Comparison of ENCODE assay signal across 25 cellular contexts in genomic region chr21:46301759-46302158, GRCh38. TPM values are rescaled to one million over a fixed set of nuclear protein-coding genes. Genes with fewer than 3 reads are reported as not detected.
DNase-seq lines count a peak whose midpoint lies in the region; ATAC-seq, FAIRE-seq and TF ChIP-seq lines count a peak whose summit lies in the region.
"Had no signal": no experiment of that assay in that cellular context is flagged by ENCODE, and none has a peak within 500 bp of the region (broad histone marks: within the 10 kb centered on the region; RNA-seq: fewer than 3 reads in every experiment).

No MANE protein-coding gene starts in this region.

- peaks cover 5 to 27% (median 12%) of the 10 kb centered on the region in 3 donors for H3K27me3 Mint-ChIP-seq in CD14-positive monocyte (ENCODE audit: low read depth in 3 of 3)
- H3K27me3 Mint-ChIP-seq: CD4-positive, alpha-beta memory T cell; CD4-positive, CD25-positive, alpha-beta regulatory T cell had no signal

- CTCF ChIA-PET in HEK293 (lab: Yijun Ruan, JAX): no interaction called here

- H3K36me3 Mint-ChIP-seq in CD14-positive monocyte: peaks cover 29 to 66% of the 10 kb centered on the region in 2 donors

- no peaks in the 10 kb centered on the region for H3K9me3 ChIP-seq in HEK293 (ENCODE audit: control insufficient read depth, insufficient read depth, low read depth, low read length)
- no peaks in the 10 kb centered on the region for H3K9me3 ChIP-seq in aorta (ENCODE audit: control insufficient read depth, low read length)
- H3K9me3 ChIP-seq: A549; BLaER1 treated with 17β-estradiol and CSF1 and Interleukin-3, amounts not matched to agents 10 nM and 100 nM had no signal

- H3K27ac ChIP-seq in HEK293 (ENCODE audit: extremely low read depth, low read depth, low read length): no peak overlapping the region
- no peak overlapping the region for H3K27ac ChIP-seq in aorta (ENCODE audit: low read depth in 1 of 2, low read length in 2 of 2)
- H3K27ac ChIP-seq: 22Rv1; A549; BLaER1 treated with 17β-estradiol and CSF1 and Interleukin-3, amounts not matched to agents 10 nM and 100 nM; C4-2B had no signal

- intact Hi-C loops in CD14-positive monocyte (cut with micrococcal nuclease) (no loop called here), aorta (cut with DNase I) (no loop called here)

- H3K4me1 ChIP-seq in HEK293 (ENCODE audit: control insufficient read depth, insufficient read depth, low read length) (no peaks in the 10 kb centered on the region), aorta (ENCODE audit: control insufficient read depth in 1 of 2, insufficient read depth in 2 of 2, low read length in 2 of 2) (no peaks in the 10 kb centered on the region)
- H3K4me1 ChIP-seq: A549 had no signal

- H3K4me3 ChIP-seq in HEK293 (ENCODE audit: low read depth, low read length) (no peak overlapping the region), aorta (ENCODE audit: low read length in 2 of 2) (no peak overlapping the region)
- H3K4me3 ChIP-seq: A549; BLaER1 treated with 17β-estradiol and CSF1 and Interleukin-3, amounts not matched to agents 10 nM and 100 nM had no signal

- H3K36me3 ChIP-seq in HEK293 (ENCODE audit: control insufficient read depth in 2 of 2, insufficient read depth in 1 of 2, low read length in 2 of 2) (peaks cover 43 to 62% of the 10 kb centered on the region in 2 experiments), aorta (ENCODE audit: control insufficient read depth in 1 of 2, insufficient read depth in 2 of 2, low read length in 1 of 2) (no peaks in the 10 kb centered on the region)

- 94 to 95% methylated on average over 11 to 14 of the region's 14 CpGs for WGBS in aorta, 2 donors

- H3K27ac Mint-ChIP-seq in CD14-positive monocyte: no peak overlapping the region
- H3K27ac Mint-ChIP-seq: B cell; CD8-positive, alpha-beta memory T cell had no signal

- H3K27me3 ChIP-seq in aorta (ENCODE audit: control insufficient read depth in 1 of 2, insufficient read depth in 2 of 2, low read length in 1 of 2): no peaks in the 10 kb centered on the region

- TF ChIP-seq CTCF in CD14-positive monocyte (IDR thresholded peaks at IDR 0.05) (no peak), HEK293 (tag by site-specific recombination; IDR thresholded peaks at IDR 0.05) (no peak)

- no peak overlapping the region for H3K4me3 Mint-ChIP-seq in CD14-positive monocyte
- H3K4me3 Mint-ChIP-seq: B cell; CD4-positive, CD25-positive, alpha-beta regulatory T cell; CD8-positive, alpha-beta memory T cell had no signal

- H3K9me3 Mint-ChIP-seq in CD14-positive monocyte: peaks cover 0 to 11% (median 4%) of the 10 kb centered on the region in 7 donors
- H3K9me3 Mint-ChIP-seq: CD4-positive, alpha-beta memory T cell; CD4-positive, CD25-positive, alpha-beta regulatory T cell; CD8-positive, alpha-beta memory T cell had no signal

- ATAC-seq in esophagus mucosa: peak; percentile 16
- ATAC-seq in aorta (ENCODE audit: low FRiP score): peak; percentile 31
- ATAC-seq: A549 had no signal

- peaks cover 4% of the 10 kb centered on the region for H3K4me1 Mint-ChIP-seq in CD14-positive monocyte

- FAIRE-seq in HTR-8/SVneo (lab: Jason Lieb, UNC): no peak
- FAIRE-seq: A549, G401.6, GM12891, GM19239 had no signal

- POLR2A ChIA-PET in HEK293 (lab: Yijun Ruan, JAX): interaction anchor here (1.2 kb wide), 2 partner anchors 15 to 21 kb away, joined by 3 to 5 read pairs; no protein-coding TSS in a partner anchor

- DNase-seq in CD14-positive monocyte (ENCODE audit: low spot score) (peak; percentile 36), aorta (no peak), DMS79 (lab: John Stamatoyannopoulos, UW) (no peak), NCI-H2196 treated with DMSO at 0.1 percent for 48 hours (lab: John Stamatoyannopoulos, UW; ENCODE audit: unreplicated experiment) (no peak), HTR-8/SVneo (ENCODE audit: insufficient read length, low spot score) (no peak)
- DNase-seq: AML-193; CD4-positive, alpha-beta memory T cell; CD4-positive, CD25-positive, alpha-beta regulatory T cell; CD8-positive, alpha-beta memory T cell; COR-L47; DMS 273 treated with DMSO at 0.1 percent for 48 hours; DMS153; DMS53; DMS79 treated with DMSO at 0.1 percent for 48 hours; GF-D8 had no signal

TF ChIP-seq in HEK293, 187 proteins besides CTCF, POLR2A, EP300 and RAD21:
- peak; percentile 56 for TF ChIP-seq ZIC2 (tag by site-specific recombination; IDR thresholded peaks at IDR 0.05)
- TF ChIP-seq AEBP2 (tag by site-specific recombination; IDR thresholded peaks at IDR 0.05; ENCODE audit: borderline replicate concordance): no peak
- no peak for TF ChIP-seq HOXC10 (CRISPR knock-in tag; IDR thresholded peaks at IDR 0.05)
- no peak for TF ChIP-seq FEZF1 (tag by site-specific recombination; IDR thresholded peaks at IDR 0.05)
- peak; percentile 28; the same call in 1 of the 2 replicates for TF ChIP-seq GLIS2 (tag by site-specific recombination; IDR thresholded peaks at IDR 0.05)
- no peak for TF ChIP-seq REST (tag by site-specific recombination; IDR thresholded peaks at IDR 0.05)

RNA-seq across cellular contexts. Expression of gene YBEY, which starts 15.6 kb away (rescaled TPM):
- 1 to 10 TPM; 4.1 to 5.2 TPM for polyA plus RNA-seq in CD14-positive monocyte
- 11.9 TPM for total RNA-seq in esophagus mucosa
- total RNA-seq in aorta: 10 to 100 TPM in 1 of 2 donors, 1 to 10 TPM in 1; 7.7 to 11.3 TPM
- polyA plus RNA-seq in aorta: 10 to 100 TPM; 15.7 to 16.7 TPM

RNA-seq across cellular contexts. Expression of gene MCM3AP, which starts 16.3 kb away (rescaled TPM):
- polyA plus RNA-seq in CD14-positive monocyte (10 to 100 TPM; 30.9 to 32.7 TPM), aorta (10 to 100 TPM; 14.7 to 61.1 TPM)
- total RNA-seq in esophagus mucosa (53.6 TPM), aorta (100 to 1,000 TPM in 1 of 2 donors, 10 to 100 TPM in 1; 73.0 to 111 TPM)

RNA-seq across cellular contexts. Expression of gene C21orf58, which starts 21.9 kb away (rescaled TPM):
- under 1 TPM; 0.15 to 0.21 TPM for polyA plus RNA-seq in CD14-positive monocyte
- total RNA-seq in esophagus mucosa: 4.7 TPM
- 1 to 10 TPM in 1 of 2 donors, under 1 TPM in 1; 0.81 to 3.7 TPM for total RNA-seq in aorta
- polyA plus RNA-seq in aorta: 1 to 10 TPM in 1 of 2 donors, under 1 TPM in 1; 0.38 to 2.5 TPM

RNA-seq across cellular contexts. Expression of gene PCNT, which starts 22.2 kb away (rescaled TPM):
- polyA plus RNA-seq in CD14-positive monocyte: 1 to 10 TPM; 4.2 to 5.1 TPM
- 18.1 TPM for total RNA-seq in esophagus mucosa
- total RNA-seq in aorta: 10 to 100 TPM; 30.7 to 33.0 TPM
- 10 to 100 TPM in 1 of 2 donors, 1 to 10 TPM in 1; 6.4 to 21.6 TPM for polyA plus RNA-seq in aorta
